8 cellular contexts compared by ENCODE assay signal in the genomic region with DNA sequence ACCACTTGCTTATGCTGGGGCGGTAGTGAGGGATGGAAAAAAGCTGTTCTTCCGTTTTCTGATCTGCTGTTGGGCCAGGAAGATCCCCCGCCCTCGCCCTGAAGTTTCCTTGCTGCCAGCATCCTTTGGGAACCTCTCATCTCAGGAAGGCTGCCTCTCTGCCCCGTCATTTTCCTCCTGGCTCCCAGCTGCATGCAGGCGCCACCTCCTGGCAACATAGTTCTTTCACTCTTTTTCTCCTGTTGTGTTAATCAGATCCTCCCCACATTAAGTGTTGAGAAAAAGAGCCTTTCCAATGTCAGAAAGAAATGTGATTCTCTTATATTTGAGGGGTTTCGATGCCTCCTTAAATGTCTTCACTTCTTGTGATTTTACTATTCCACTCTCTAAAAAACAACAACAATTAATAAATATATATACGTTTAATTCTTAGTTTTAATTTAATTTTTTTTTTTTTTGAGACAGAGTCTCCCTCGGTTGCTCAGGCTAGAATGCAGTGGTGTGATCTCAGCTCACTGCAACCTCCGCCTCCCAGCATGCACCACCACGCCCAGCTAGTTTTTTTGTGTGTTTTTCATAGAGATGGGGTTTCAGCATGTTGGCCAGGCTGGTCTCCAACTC.
A peak's percentile ranks its signal among the peaks of the same experiment; 100 is the strongest.
DNase-seq lines count a peak whose midpoint lies in the region; ATAC-seq, FAIRE-seq and TF ChIP-seq lines count a peak whose summit lies in the region.

No MANE protein-coding gene starts in this region.

- ATAC-seq in GM18870 (IDR thresholded peaks at IDR 0.05; ENCODE audit: unreplicated experiment) = no peak

- no peaks in the 10 kb centered on the region for H3K27me3 ChIP-seq in bronchial epithelial cell (ENCODE audit: control insufficient read depth, insufficient read depth, low read length)

- no peak overlapping the region for H3K9ac ChIP-seq in kidney (ENCODE audit: low read length in 2 of 2)

- POLR2A ChIA-PET in HEK293 (lab: Yijun Ruan, JAX) = interaction anchor here (1.2 to 1.3 kb wide), 2 partner anchors 123 to 165 kb away, joined by 5 read pairs; a partner anchor contains a TSS

- H3K4me1 ChIP-seq in HEK293 (ENCODE audit: control insufficient read depth, insufficient read depth, low read length) (no peaks in the 10 kb centered on the region), kidney (ENCODE audit: control insufficient read depth in 1 of 2, insufficient read depth in 1 of 2, low read depth in 1 of 2, low read length in 2 of 2) (no peaks in the 10 kb centered on the region)

- DNase-seq in DMS153 treated with DMSO at 0.1 percent for 48 hours (lab: John Stamatoyannopoulos, UW; ENCODE audit: unreplicated experiment) (peak; percentile 91), NCI-H2107 (lab: John Stamatoyannopoulos, UW) (peak; percentile 40), UCSD-AML1 (lab: John Stamatoyannopoulos, UW; ENCODE audit: unreplicated experiment) (peak; percentile 44), bronchial epithelial cell (ENCODE audit: low read depth) (peak; percentile 66), kidney (no peak)
- peak; percentile 26 for DNase-seq in stimulated activated CD4-positive, alpha-beta T cell treated with anti-CD3 and anti-CD28 coated beads, Interleukin-1b, Interleukin-23, amount 100 ng/mL, for 48 hours

- CTCF ChIA-PET in HEK293 (lab: Yijun Ruan, JAX) = interaction anchor here (0.6 to 13.2 kb wide), 24 partner anchors 10 to 416 kb away, joined by 3 to 257 read pairs (median 4); a partner anchor contains a TSS

- no peaks in the 10 kb centered on the region for H3K9me3 ChIP-seq in HEK293 (ENCODE audit: control insufficient read depth, insufficient read depth, low read depth, low read length)
- H3K9me3 ChIP-seq in kidney (ENCODE audit: control insufficient read depth in 1 of 2, low read length in 2 of 2) = no peaks in the 10 kb centered on the region

- intact Hi-C loops in kidney (cut with DNase I) = no loop called here

- peak; percentile 62; the same call in 1 of the 2 replicates for TF ChIP-seq CTCF in HEK293 (tag by site-specific recombination; IDR thresholded peaks at IDR 0.05)
- TF ChIP-seq CTCF in bronchial epithelial cell (IDR thresholded peaks at IDR 0.05; ENCODE audit: insufficient read depth, low read length, severe bottlenecking) = peak; percentile 78
- peak; percentile 80 for TF ChIP-seq CTCF in kidney (IDR thresholded peaks at IDR 0.05; ENCODE audit: borderline replicate concordance, extremely low read depth, insufficient read depth)

- no peak overlapping the region for H3K27ac ChIP-seq in HEK293 (ENCODE audit: extremely low read depth, low read depth, low read length)
- H3K27ac ChIP-seq in kidney (ENCODE audit: low read depth in 2 of 2, low read length in 2 of 2) = no peak overlapping the region

- FAIRE-seq in bronchial epithelial cell (lab: Jason Lieb, UNC) (no peak), kidney (lab: Jason Lieb, UNC) (peak; percentile 29)

- no peak overlapping the region for H3K4me3 ChIP-seq in HEK293 (ENCODE audit: low read depth, low read length)
- H3K4me3 ChIP-seq in bronchial epithelial cell (ENCODE audit: low read depth, low read length) = no peak overlapping the region
- H3K4me3 ChIP-seq in kidney (ENCODE audit: low read length in 2 of 2) = no peak overlapping the region

- H3K36me3 ChIP-seq in HEK293 (ENCODE audit: control insufficient read depth in 2 of 2, insufficient read depth in 1 of 2, low read length in 2 of 2) (no peaks in the 10 kb centered on the region), bronchial epithelial cell (ENCODE audit: control insufficient read depth, insufficient read depth, low read length) (no peaks in the 10 kb centered on the region), kidney (ENCODE audit: control insufficient read depth in 1 of 2, insufficient read depth in 2 of 2, low read length in 2 of 2) (no peaks in the 10 kb centered on the region)

TF ChIP-seq in HEK293, 187 proteins besides CTCF, POLR2A, EP300 and RAD21 (continues in another document):
- TF ChIP-seq ZSCAN30 (tag by site-specific recombination; IDR thresholded peaks at IDR 0.05) = peak; percentile 83; the same call in 1 of the 2 replicates
- TF ChIP-seq, protein P1, sequence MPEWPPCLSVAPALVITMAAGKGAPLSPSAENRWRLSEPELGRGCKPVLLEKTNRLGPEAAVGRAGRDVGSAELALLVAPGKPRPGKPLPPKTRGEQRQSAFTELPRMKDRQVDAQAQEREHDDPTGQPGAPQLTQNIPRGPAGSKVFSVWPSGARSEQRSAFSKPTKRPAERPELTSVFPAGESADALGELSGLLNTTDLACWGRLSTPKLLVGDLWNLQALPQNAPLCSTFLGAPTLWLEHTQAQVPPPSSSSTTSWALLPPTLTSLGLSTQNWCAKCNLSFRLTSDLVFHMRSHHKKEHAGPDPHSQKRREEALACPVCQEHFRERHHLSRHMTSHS (tag by site-specific recombination; IDR thresholded peaks at IDR 0.05) = no peak
- no peak for TF ChIP-seq ZNF776 (tag by site-specific recombination; IDR thresholded peaks at IDR 0.05; ENCODE audit: borderline replicate concordance)
- TF ChIP-seq, protein P2, sequence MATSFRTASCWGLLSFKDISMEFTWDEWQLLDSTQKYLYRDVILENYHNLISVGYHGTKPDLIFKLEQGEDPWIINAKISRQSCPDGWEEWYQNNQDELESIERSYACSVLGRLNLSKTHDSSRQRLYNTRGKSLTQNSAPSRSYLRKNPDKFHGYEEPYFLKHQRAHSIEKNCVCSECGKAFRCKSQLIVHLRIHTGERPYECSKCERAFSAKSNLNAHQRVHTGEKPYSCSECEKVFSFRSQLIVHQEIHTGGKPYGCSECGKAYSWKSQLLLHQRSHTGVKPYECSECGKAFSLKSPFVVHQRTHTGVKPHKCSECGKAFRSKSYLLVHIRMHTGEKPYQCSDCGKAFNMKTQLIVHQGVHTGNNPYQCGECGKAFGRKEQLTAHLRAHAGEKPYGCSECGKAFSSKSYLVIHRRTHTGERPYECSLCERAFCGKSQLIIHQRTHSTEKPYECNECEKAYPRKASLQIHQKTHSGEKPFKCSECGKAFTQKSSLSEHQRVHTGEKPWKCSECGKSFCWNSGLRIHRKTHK (tag by site-specific recombination; IDR thresholded peaks at IDR 0.05) = no peak
- TF ChIP-seq IKZF3 (tag by site-specific recombination; IDR thresholded peaks at IDR 0.05) = peak; percentile 66
- no peak for TF ChIP-seq ZNF10 (tag by site-specific recombination; IDR thresholded peaks at IDR 0.05)
- TF ChIP-seq, protein P3, sequence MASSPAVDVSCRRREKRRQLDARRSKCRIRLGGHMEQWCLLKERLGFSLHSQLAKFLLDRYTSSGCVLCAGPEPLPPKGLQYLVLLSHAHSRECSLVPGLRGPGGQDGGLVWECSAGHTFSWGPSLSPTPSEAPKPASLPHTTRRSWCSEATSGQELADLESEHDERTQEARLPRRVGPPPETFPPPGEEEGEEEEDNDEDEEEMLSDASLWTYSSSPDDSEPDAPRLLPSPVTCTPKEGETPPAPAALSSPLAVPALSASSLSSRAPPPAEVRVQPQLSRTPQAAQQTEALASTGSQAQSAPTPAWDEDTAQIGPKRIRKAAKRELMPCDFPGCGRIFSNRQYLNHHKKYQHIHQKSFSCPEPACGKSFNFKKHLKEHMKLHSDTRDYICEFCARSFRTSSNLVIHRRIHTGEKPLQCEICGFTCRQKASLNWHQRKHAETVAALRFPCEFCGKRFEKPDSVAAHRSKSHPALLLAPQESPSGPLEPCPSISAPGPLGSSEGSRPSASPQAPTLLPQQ (tag by site-specific recombination; IDR thresholded peaks at IDR 0.05) = no peak
- peak; percentile 79 for TF ChIP-seq ZNF660 (tag by site-specific recombination; IDR thresholded peaks at IDR 0.05)
- TF ChIP-seq SALL2 (tag by site-specific recombination; IDR thresholded peaks at IDR 0.05; ENCODE audit: borderline replicate concordance) = no peak
- TF ChIP-seq ZNF214 (tag by site-specific recombination; IDR thresholded peaks at IDR 0.05; ENCODE audit: borderline replicate concordance) = no peak
- TF ChIP-seq OVOL3 (tag by site-specific recombination; IDR thresholded peaks at IDR 0.05) = no peak
- TF ChIP-seq ZNF433 (tag by site-specific recombination; IDR thresholded peaks at IDR 0.05; ENCODE audit: low read depth) = no peak
- TF ChIP-seq, protein P4, sequence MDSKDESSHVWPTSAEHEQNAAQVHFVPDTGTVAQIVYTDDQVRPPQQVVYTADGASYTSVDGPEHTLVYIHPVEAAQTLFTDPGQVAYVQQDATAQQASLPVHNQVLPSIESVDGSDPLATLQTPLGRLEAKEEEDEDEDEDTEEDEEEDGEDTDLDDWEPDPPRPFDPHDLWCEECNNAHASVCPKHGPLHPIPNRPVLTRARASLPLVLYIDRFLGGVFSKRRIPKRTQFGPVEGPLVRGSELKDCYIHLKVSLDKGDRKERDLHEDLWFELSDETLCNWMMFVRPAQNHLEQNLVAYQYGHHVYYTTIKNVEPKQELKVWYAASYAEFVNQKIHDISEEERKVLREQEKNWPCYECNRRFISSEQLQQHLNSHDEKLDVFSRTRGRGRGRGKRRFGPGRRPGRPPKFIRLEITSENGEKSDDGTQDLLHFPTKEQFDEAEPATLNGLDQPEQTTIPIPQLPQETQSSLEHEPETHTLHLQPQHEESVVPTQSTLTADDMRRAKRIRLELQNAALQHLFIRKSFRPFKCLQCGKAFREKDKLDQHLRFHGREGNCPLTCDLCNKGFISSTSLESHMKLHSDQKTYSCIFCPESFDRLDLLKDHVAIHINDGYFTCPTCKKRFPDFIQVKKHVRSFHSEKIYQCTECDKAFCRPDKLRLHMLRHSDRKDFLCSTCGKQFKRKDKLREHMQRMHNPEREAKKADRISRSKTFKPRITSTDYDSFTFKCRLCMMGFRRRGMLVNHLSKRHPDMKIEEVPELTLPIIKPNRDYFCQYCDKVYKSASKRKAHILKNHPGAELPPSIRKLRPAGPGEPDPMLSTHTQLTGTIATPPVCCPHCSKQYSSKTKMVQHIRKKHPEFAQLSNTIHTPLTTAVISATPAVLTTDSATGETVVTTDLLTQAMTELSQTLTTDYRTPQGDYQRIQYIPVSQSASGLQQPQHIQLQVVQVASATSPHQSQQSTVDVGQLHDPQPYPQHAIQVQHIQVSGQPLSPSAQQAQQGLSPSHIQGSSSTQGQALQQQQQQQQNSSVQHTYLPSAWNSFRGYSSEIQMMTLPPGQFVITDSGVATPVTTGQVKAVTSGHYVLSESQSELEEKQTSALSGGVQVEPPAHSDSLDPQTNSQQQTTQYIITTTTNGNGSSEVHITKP (tag by site-specific recombination; IDR thresholded peaks at IDR 0.05) = peak; percentile 15; the same call in 1 of the 2 replicates
- TF ChIP-seq ZNF274 (IDR thresholded peaks at IDR 0.05; ENCODE audit: low read length) = no peak
- TF ChIP-seq ZNF274 (tag by site-specific recombination; IDR thresholded peaks at IDR 0.05; ENCODE audit: borderline replicate concordance) = no peak
- no peak for TF ChIP-seq ZNF292 (tag by site-specific recombination; IDR thresholded peaks at IDR 0.05; ENCODE audit: borderline replicate concordance, low read depth)
